24 cellular contexts compared by ENCODE assay signal in genomic region chr20:61765081-61765870, GRCh38.
"Had no signal": no experiment of that assay in that cellular context is flagged by ENCODE, and none has a peak within 500 bp of the region (broad histone marks: within the 10 kb centered on the region; RNA-seq: fewer than 3 reads in every experiment).

No MANE protein-coding gene starts in this region.

- ATAC-seq: activated T-cell treated with anti-CD3 and anti-CD28 coated beads, Interleukin-2, amount 50 U/mL, for 72 hours; effector memory CD8-positive, alpha-beta T cell; gastrocnemius medialis; left cardiac atrium; naive thymus-derived CD4-positive, alpha-beta T cell; stimulated activated memory B cell treated with anti-CD40 and anti-IgM and Interleukin-4, amounts not matched to agents 10 μg/mL and 1 μg/mL and 100 μg/mL, for 72 hours; T-cell; upper lobe of right lung had no signal

- H3K27ac ChIP-seq: brain microvascular endothelial cell, gastrocnemius medialis, right lobe of liver, stomach, tibial artery, upper lobe of right lung had no signal

- H3K27me3 Mint-ChIP-seq: activated B cell treated with CpG ODN at 0.5 μM for 24 hours had no signal

- H3K27me3 ChIP-seq: brain microvascular endothelial cell, right lobe of liver had no signal

- H3K4me3 ChIP-seq: gastrocnemius medialis, right lobe of liver, stomach, tibial artery, upper lobe of right lung had no signal

- H3K36me3 Mint-ChIP-seq: naive thymus-derived CD4-positive, alpha-beta T cell; stimulated activated memory B cell treated with anti-CD40 and anti-IgM and Interleukin-4, amounts not matched to agents 10 μg/mL and 1 μg/mL and 100 μg/mL, for 72 hours; T-cell had no signal

- H3K27ac Mint-ChIP-seq: activated B cell treated with CpG ODN at 0.5 μM for 24 hours; activated naive CD4-positive, alpha-beta T cell treated with anti-CD3 and anti-CD28 coated beads for 36 hours; activated T-cell treated with anti-CD3 and anti-CD28 coated beads, Interleukin-2, amount 50 U/mL, for 72 hours; effector memory CD8-positive, alpha-beta T cell; naive thymus-derived CD4-positive, alpha-beta T cell; stimulated activated memory B cell treated with anti-CD40 and anti-IgM and Interleukin-4, amounts not matched to agents 10 μg/mL and 1 μg/mL and 100 μg/mL, for 72 hours; T-cell had no signal

- H3K9me3 Mint-ChIP-seq: activated B cell treated with CpG ODN at 0.5 μM for 24 hours; activated naive CD4-positive, alpha-beta T cell treated with anti-CD3 and anti-CD28 coated beads for 36 hours; activated T-cell treated with anti-CD3 and anti-CD28 coated beads, Interleukin-2, amount 50 U/mL, for 72 hours; effector memory CD8-positive, alpha-beta T cell; naive thymus-derived CD4-positive, alpha-beta T cell; neural crest cell; stimulated activated memory B cell treated with anti-CD40 and anti-IgM and Interleukin-4, amounts not matched to agents 10 μg/mL and 1 μg/mL and 100 μg/mL, for 72 hours; T-cell had no signal

- H3K4me1 Mint-ChIP-seq: activated B cell treated with CpG ODN at 0.5 μM for 24 hours; naive thymus-derived CD4-positive, alpha-beta T cell; stimulated activated memory B cell treated with anti-CD40 and anti-IgM and Interleukin-4, amounts not matched to agents 10 μg/mL and 1 μg/mL and 100 μg/mL, for 72 hours; T-cell had no signal

- H3K36me3 ChIP-seq: brain microvascular endothelial cell, gastrocnemius medialis, right lobe of liver, stomach, tibial artery, upper lobe of right lung had no signal

- H3K9me3 ChIP-seq: gastrocnemius medialis, right lobe of liver, stomach, tibial artery, upper lobe of right lung had no signal

- H3K4me3 Mint-ChIP-seq: activated B cell treated with CpG ODN at 0.5 μM for 24 hours; activated naive CD4-positive, alpha-beta T cell treated with anti-CD3 and anti-CD28 coated beads for 36 hours; activated T-cell treated with anti-CD3 and anti-CD28 coated beads, Interleukin-2, amount 50 U/mL, for 72 hours; effector memory CD8-positive, alpha-beta T cell; naive thymus-derived CD4-positive, alpha-beta T cell; neural crest cell; stimulated activated memory B cell treated with anti-CD40 and anti-IgM and Interleukin-4, amounts not matched to agents 10 μg/mL and 1 μg/mL and 100 μg/mL, for 72 hours; T-cell had no signal

- H3K4me1 ChIP-seq: gastrocnemius medialis, right lobe of liver, stomach, tibial artery, upper lobe of right lung had no signal

- DNase-seq: activated B cell treated with CpG ODN at 0.5 μM for 24 hours; activated naive CD4-positive, alpha-beta T cell treated with anti-CD3 and anti-CD28 coated beads for 36 hours; activated T-cell treated with anti-CD3 and anti-CD28 coated beads for 4 hours; activated T-cell treated with anti-CD3 and anti-CD28 coated beads, Interleukin-2, amount 50 U/mL, for 72 hours; amniotic stem cell; brain microvascular endothelial cell; cortex of kidney; effector memory CD8-positive, alpha-beta T cell; gastrocnemius medialis; glutamatergic neuron; left cardiac atrium; midbrain; naive thymus-derived CD4-positive, alpha-beta T cell; small intestine; stimulated activated CD4-positive, alpha-beta T cell treated with anti-CD3 and anti-CD28 coated beads, Interleukin-1b, Interleukin-23, amount 100 ng/mL, for 48 hours; stimulated activated CD4-positive, alpha-beta T cell treated with anti-CD3 and anti-CD28 coated beads, Interleukin-4, amount 100 ng/mL, for 4 hours; stimulated activated CD8-positive, alpha-beta memory T cell treated with anti-CD3 and anti-CD28 coated beads, Interleukin-4, amount 100 ng/mL, for 48 hours; stomach; T-cell; upper lobe of right lung had no signal
